8 cellular contexts compared by ENCODE assay signal in genomic region chr6:29964904-29965872, GRCh38. TPM values are rescaled to one million over a fixed set of nuclear protein-coding genes. Genes with fewer than 3 reads are reported as not detected.
A peak's percentile ranks its signal among the peaks of the same experiment; 100 is the strongest.
DNase-seq lines count a peak whose midpoint lies in the region; ATAC-seq and TF ChIP-seq lines count a peak whose summit lies in the region.

No MANE protein-coding gene starts in this region.

- H3K4me1 Mint-ChIP-seq in activated CD4-positive, alpha-beta memory T cell treated with anti-CD3 and anti-CD28 coated beads, Interleukin-2, amount 10 ng/mL, durations not matched to agents 7 days and 5 days = peaks cover 41% of the 10 kb centered on the region

- peak overlapping the region; percentile 93 for H3K4me3 Mint-ChIP-seq in activated CD4-positive, alpha-beta memory T cell treated with anti-CD3 and anti-CD28 coated beads, Interleukin-2, amount 10 ng/mL, durations not matched to agents 7 days and 5 days

- TF ChIP-seq CTCF in lung (IDR thresholded peaks at IDR 0.05; ENCODE audit: control extremely low read depth, extremely low read depth) = no peak

- H3K9ac ChIP-seq in BLaER1 treated with 17β-estradiol and CSF1 and Interleukin-3, amounts not matched to agents 10 nM and 100 nM = peak overlapping the region; percentile 65 to 91 (median 87); a peak in 21 of 22 replicates

- H3K27ac ChIP-seq in BLaER1 treated with 17β-estradiol and CSF1 and Interleukin-3, amounts not matched to agents 10 nM and 100 nM = peak overlapping the region; percentile 64 to 97 (median 94)
- H3K27ac ChIP-seq in lung (ENCODE audit: low read depth in 1 of 2, low read length in 1 of 2) = peak overlapping the region; percentile 87 to 96

- H3K27me3 Mint-ChIP-seq in activated CD4-positive, alpha-beta memory T cell treated with anti-CD3 and anti-CD28 coated beads, Interleukin-2, amount 10 ng/mL, durations not matched to agents 7 days and 5 days = no peaks in the 10 kb centered on the region

- H3K4me3 ChIP-seq in BLaER1 treated with 17β-estradiol and CSF1 and Interleukin-3, amounts not matched to agents 10 nM and 100 nM = peak overlapping the region; percentile 49 to 72 (median 62)
- H3K4me3 ChIP-seq in lung = no peak overlapping the region

- peak overlapping the region; percentile 88 to 99 (median 96) for H3K4me2 ChIP-seq in BLaER1 treated with 17β-estradiol and CSF1 and Interleukin-3, amounts not matched to agents 10 nM and 100 nM

- H3K9me3 Mint-ChIP-seq in activated CD4-positive, alpha-beta memory T cell treated with anti-CD3 and anti-CD28 coated beads, Interleukin-2, amount 10 ng/mL, durations not matched to agents 7 days and 5 days = no peaks in the 10 kb centered on the region

- ATAC-seq in GM19351 (IDR thresholded peaks at IDR 0.05; ENCODE audit: unreplicated experiment) (peak; percentile 97), HG03521 (IDR thresholded peaks at IDR 0.05; ENCODE audit: unreplicated experiment) (peak; percentile 87), lung (ENCODE audit: insufficient read depth, low FRiP score) (peak; percentile 91)

- CTCF ChIA-PET in activated CD4-positive, alpha-beta memory T cell treated with anti-CD3 and anti-CD28 coated beads, Interleukin-2, amount 10 ng/mL, durations not matched to agents 7 days and 5 days (lab: Charles Lee) = interaction anchor here (2.2 to 3.1 kb wide), 2 partner anchors 11 to 117 kb away, joined by 4 to 12 read pairs; no protein-coding TSS in a partner anchor

- peaks cover 42 to 49% (median 44%) of the 10 kb centered on the region in 10 experiments for H3K4me1 ChIP-seq in BLaER1 treated with 17β-estradiol and CSF1 and Interleukin-3, amounts not matched to agents 10 nM and 100 nM
- H3K4me1 ChIP-seq in lung (ENCODE audit: control insufficient read depth in 2 of 2, insufficient read depth in 2 of 2, low read length in 2 of 2) = peaks cover 3 to 6% of the 10 kb centered on the region in 2 donors

- H3K27me3 ChIP-seq in BLaER1 treated with 17β-estradiol and CSF1 and Interleukin-3, amounts not matched to agents 10 nM and 100 nM = no peaks in the 10 kb centered on the region
- no peaks in the 10 kb centered on the region for H3K27me3 ChIP-seq in lung (ENCODE audit: control insufficient read depth, insufficient read depth)

- H4K20me1 ChIP-seq in BLaER1 treated with 17β-estradiol and CSF1 and Interleukin-3, amounts not matched to agents 10 nM and 100 nM = no peaks in the 10 kb centered on the region

- H3K27ac Mint-ChIP-seq in activated CD4-positive, alpha-beta memory T cell treated with anti-CD3 and anti-CD28 coated beads, Interleukin-2, amount 10 ng/mL, durations not matched to agents 7 days and 5 days = peak overlapping the region; percentile 97

- no peaks in the 10 kb centered on the region; a peak in 1 of 22 replicates for H3K36me3 ChIP-seq in BLaER1 treated with 17β-estradiol and CSF1 and Interleukin-3, amounts not matched to agents 10 nM and 100 nM
- no peaks in the 10 kb centered on the region for H3K36me3 ChIP-seq in lung (ENCODE audit: control insufficient read depth in 2 of 2, insufficient read depth in 2 of 2, low read length in 2 of 2)

- DNase-seq in NCI-H774 (lab: John Stamatoyannopoulos, UW) (peak; percentile 74), ecto neural progenitor cell (ENCODE audit: low spot score) (peak; percentile 60), lung (ENCODE audit: low spot score) (peak; percentile 79)
- peak; percentile 86 for DNase-seq in activated CD4-positive, alpha-beta memory T cell treated with anti-CD3 and anti-CD28 coated beads, Interleukin-2, amount 10 ng/mL, durations not matched to agents 7 days and 5 days
- peak in 2 of 3 experiments; percentile 56 to 77 for DNase-seq in stimulated activated CD4-positive, alpha-beta T cell treated with anti-CD3 and anti-CD28 coated beads, TNF-alpha, amount 100 ng/mL, for 4 hours (ENCODE audit: low read depth in 3 of 3)

- 3 to 6% methylated on average over 9 of the region's 9 CpGs for WGBS in lung, 2 donors

- peaks cover 7% of the 10 kb centered on the region for H3K36me3 Mint-ChIP-seq in activated CD4-positive, alpha-beta memory T cell treated with anti-CD3 and anti-CD28 coated beads, Interleukin-2, amount 10 ng/mL, durations not matched to agents 7 days and 5 days (ENCODE audit: low read depth)

- POLR2A ChIA-PET in activated CD4-positive, alpha-beta memory T cell treated with anti-CD3 and anti-CD28 coated beads, Interleukin-2, amount 10 ng/mL, durations not matched to agents 7 days and 5 days (lab: Charles Lee) = interaction anchor here (1.1 to 4.1 kb wide), 15 partner anchors 10 to 316 kb away, joined by 3 to 49 read pairs (median 8); partner anchors contain the start of genes HLA-A, POLR1H, PPP1R11 and TRIM26

- H3K9me3 ChIP-seq in BLaER1 treated with 17β-estradiol and CSF1 and Interleukin-3, amounts not matched to agents 10 nM and 100 nM (replicated peaks in 1 of 11) = no peaks in the 10 kb centered on the region
- H3K9me3 ChIP-seq in lung (ENCODE audit: control insufficient read depth in 2 of 2, insufficient read depth in 1 of 2, low read length in 1 of 2) = no peaks in the 10 kb centered on the region

RNA-seq across cellular contexts. Expression of gene HLA-A, which starts 22.9 kb away (rescaled TPM):
- 1,000 to 10,000 TPM; 2,531 to 2,553 TPM for total RNA-seq in activated CD4-positive, alpha-beta memory T cell treated with anti-CD3 and anti-CD28 coated beads, Interleukin-2, amount 10 ng/mL, durations not matched to agents 7 days and 5 days
- total RNA-seq in lung = 100 to 1,000 TPM; 320 to 577 TPM
- polyA plus RNA-seq in lung = 1,000 to 10,000 TPM in 1 of 2 donors, 100 to 1,000 TPM in 1; 845 to 3,222 TPM

Comparison
In these comparisons a context has a peak if more than half of its experiments do, and no peak if none do; other contexts are left out.
1. RNA of gene HLA-A, which starts 22.9 kb away (total RNA-seq): 2,531 to 2,553 TPM in activated CD4-positive, alpha-beta memory T cell treated with anti-CD3 and anti-CD28 coated beads, Interleukin-2, amount 10 ng/mL, durations not matched to agents 7 days and 5 days; 320 to 577 TPM in lung; every median in the first group is over 4 times any median in the second.
2. Peak in every context shown above with its lines, with median percentiles within 50 percentile points of each other: ATAC-seq and DNase-seq.